8 cellular contexts compared by ENCODE assay signal in genomic region chr19:47723573-47723923, GRCh38. TPM values are rescaled to one million over a fixed set of nuclear protein-coding genes. Genes with fewer than 3 reads are reported as not detected.
A peak's percentile ranks its signal among the peaks of the same experiment; 100 is the strongest.
DNase-seq lines count a peak whose midpoint lies in the region; ATAC-seq, FAIRE-seq and TF ChIP-seq lines count a peak whose summit lies in the region.

No MANE protein-coding gene starts in this region.

- peaks cover 16 to 24% of the 10 kb centered on the region in 2 donors for H3K27me3 Mint-ChIP-seq in natural killer cell (ENCODE audit: low read depth in 2 of 2)

- peaks cover 66% of the 10 kb centered on the region for H3K4me1 ChIP-seq in skeletal muscle satellite cell (ENCODE audit: control insufficient read depth, insufficient read depth, low read length)

- FAIRE-seq in GM19239 (lab: Jason Lieb, UNC) = no peak

- H3K4me3 ChIP-seq in skeletal muscle satellite cell (ENCODE audit: low read length) = peak overlapping the region; percentile 46

- H3K4me1 Mint-ChIP-seq in natural killer cell = no peaks in the 10 kb centered on the region

- ATAC-seq in natural killer cell = no peak

- DNase-seq in NCI-H82 (lab: John Stamatoyannopoulos, UW) = peak; percentile 28
- no peak for DNase-seq in NCI-H82 treated with DMSO at 0.1 percent for 48 hours (lab: John Stamatoyannopoulos, UW; ENCODE audit: unreplicated experiment)
- peak; percentile 87 for DNase-seq in RKO (ENCODE audit: low spot score)
- DNase-seq in fibroblast of gingiva (ENCODE audit: low read depth) = peak; percentile 94
- no peak for DNase-seq in NCI-H1092 (lab: John Stamatoyannopoulos, UW)
- DNase-seq in natural killer cell = no peak
- DNase-seq in GM19239 (ENCODE audit: insufficient read length, low spot score) = no peak

- peak overlapping the region; percentile 72 for H3K4me2 ChIP-seq in skeletal muscle satellite cell (ENCODE audit: low read length)

- H3K27ac Mint-ChIP-seq in natural killer cell = no peak overlapping the region

- TF ChIP-seq CTCF in natural killer cell (IDR thresholded peaks at IDR 0.05) = no peak

- no peak overlapping the region for H3K4me3 Mint-ChIP-seq in natural killer cell

- peak overlapping the region; percentile 58 for H3K9ac ChIP-seq in skeletal muscle satellite cell (ENCODE audit: low read depth, low read length)

- H3K36me3 Mint-ChIP-seq in natural killer cell = no peaks in the 10 kb centered on the region

- intact Hi-C loops in natural killer cell (cut with micrococcal nuclease) = no loop called here

- H3K9me3 Mint-ChIP-seq in natural killer cell = no peaks in the 10 kb centered on the region

- H3K36me3 ChIP-seq in skeletal muscle satellite cell (ENCODE audit: insufficient read depth, low read length) = peaks cover 44% of the 10 kb centered on the region

- H3K9me3 ChIP-seq in skeletal muscle satellite cell (replicated peaks; ENCODE audit: low read length) = no peaks in the 10 kb centered on the region

- H3K27me3 ChIP-seq in skeletal muscle satellite cell (ENCODE audit: control insufficient read depth, insufficient read depth, low read length) = no peaks in the 10 kb centered on the region

RNA-seq across cellular contexts. Expression of gene EHD2, which starts 10.3 kb away (rescaled TPM):
- 134 and 173 TPM in 2 replicates for total RNA-seq in skeletal muscle satellite cell (2012; rRNA removed)
- total RNA-seq in natural killer cell = under 1 TPM; 0.09 to 0.40 (median 0.12) TPM

RNA-seq across cellular contexts. Expression of gene NOP53, which starts 21.8 kb away (rescaled TPM):
- total RNA-seq in skeletal muscle satellite cell (2012; rRNA removed) = 47.9 and 53.1 TPM in 2 replicates
- 100 to 1,000 TPM; 416 to 445 (median 428) TPM for total RNA-seq in natural killer cell

RNA-seq across cellular contexts. Expression of gene SELENOW, which starts 55.0 kb away (rescaled TPM):
- total RNA-seq in skeletal muscle satellite cell (2012; rRNA removed) = 219 and 221 TPM in 2 replicates
- total RNA-seq in natural killer cell = 100 to 1,000 TPM in 1 of 3 donors, 10 to 100 TPM in 2; 90.5 to 104 (median 97.2) TPM

Comparison
In these comparisons a context has a peak if more than half of its experiments do, and no peak if none do; other contexts are left out.
1. DNase-seq: peak in NCI-H82 (single experiment), RKO (single experiment) and fibroblast of gingiva (single experiment); none in NCI-H82 treated with DMSO at 0.1 percent for 48 hours (single experiment), NCI-H1092 (single experiment), natural killer cell (single experiment) and GM19239 (single experiment).